1 cellular context compared by ENCODE assay signal in genomic region chr2:33706410-33706809, GRCh38.
TF ChIP-seq lines count a peak whose summit lies in the region.

No MANE protein-coding gene starts in this region.

TF ChIP-seq in GM12878, 131 proteins besides CTCF, POLR2A, EP300 and RAD21 (continued from another document):
- TF ChIP-seq, protein P1, sequence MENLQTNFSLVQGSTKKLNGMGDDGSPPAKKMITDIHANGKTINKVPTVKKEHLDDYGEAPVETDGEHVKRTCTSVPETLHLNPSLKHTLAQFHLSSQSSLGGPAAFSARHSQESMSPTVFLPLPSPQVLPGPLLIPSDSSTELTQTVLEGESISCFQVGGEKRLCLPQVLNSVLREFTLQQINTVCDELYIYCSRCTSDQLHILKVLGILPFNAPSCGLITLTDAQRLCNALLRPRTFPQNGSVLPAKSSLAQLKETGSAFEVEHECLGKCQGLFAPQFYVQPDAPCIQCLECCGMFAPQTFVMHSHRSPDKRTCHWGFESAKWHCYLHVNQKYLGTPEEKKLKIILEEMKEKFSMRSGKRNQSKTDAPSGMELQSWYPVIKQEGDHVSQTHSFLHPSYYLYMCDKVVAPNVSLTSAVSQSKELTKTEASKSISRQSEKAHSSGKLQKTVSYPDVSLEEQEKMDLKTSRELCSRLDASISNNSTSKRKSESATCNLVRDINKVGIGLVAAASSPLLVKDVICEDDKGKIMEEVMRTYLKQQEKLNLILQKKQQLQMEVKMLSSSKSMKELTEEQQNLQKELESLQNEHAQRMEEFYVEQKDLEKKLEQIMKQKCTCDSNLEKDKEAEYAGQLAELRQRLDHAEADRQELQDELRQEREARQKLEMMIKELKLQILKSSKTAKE (IDR thresholded peaks at IDR 0.05; ENCODE audit: low read depth, poor library complexity, severe bottlenecking) = peak; percentile 61
- TF ChIP-seq, protein P2, sequence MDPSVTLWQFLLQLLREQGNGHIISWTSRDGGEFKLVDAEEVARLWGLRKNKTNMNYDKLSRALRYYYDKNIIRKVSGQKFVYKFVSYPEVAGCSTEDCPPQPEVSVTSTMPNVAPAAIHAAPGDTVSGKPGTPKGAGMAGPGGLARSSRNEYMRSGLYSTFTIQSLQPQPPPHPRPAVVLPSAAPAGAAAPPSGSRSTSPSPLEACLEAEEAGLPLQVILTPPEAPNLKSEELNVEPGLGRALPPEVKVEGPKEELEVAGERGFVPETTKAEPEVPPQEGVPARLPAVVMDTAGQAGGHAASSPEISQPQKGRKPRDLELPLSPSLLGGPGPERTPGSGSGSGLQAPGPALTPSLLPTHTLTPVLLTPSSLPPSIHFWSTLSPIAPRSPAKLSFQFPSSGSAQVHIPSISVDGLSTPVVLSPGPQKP (IDR thresholded peaks at IDR 0.05; ENCODE audit: low read depth, low read length) = peak; percentile 23; the same call in 1 of the 2 replicates
- TF ChIP-seq IKZF1 (conservative IDR thresholded peaks at IDR 0.05) = peak; percentile 82
- no peak for TF ChIP-seq EED (IDR thresholded peaks at IDR 0.05; ENCODE audit: low read depth)
- peak; percentile 96 for TF ChIP-seq MTA2 (IDR thresholded peaks at IDR 0.05; ENCODE audit: low read depth)
- TF ChIP-seq, protein P3, sequence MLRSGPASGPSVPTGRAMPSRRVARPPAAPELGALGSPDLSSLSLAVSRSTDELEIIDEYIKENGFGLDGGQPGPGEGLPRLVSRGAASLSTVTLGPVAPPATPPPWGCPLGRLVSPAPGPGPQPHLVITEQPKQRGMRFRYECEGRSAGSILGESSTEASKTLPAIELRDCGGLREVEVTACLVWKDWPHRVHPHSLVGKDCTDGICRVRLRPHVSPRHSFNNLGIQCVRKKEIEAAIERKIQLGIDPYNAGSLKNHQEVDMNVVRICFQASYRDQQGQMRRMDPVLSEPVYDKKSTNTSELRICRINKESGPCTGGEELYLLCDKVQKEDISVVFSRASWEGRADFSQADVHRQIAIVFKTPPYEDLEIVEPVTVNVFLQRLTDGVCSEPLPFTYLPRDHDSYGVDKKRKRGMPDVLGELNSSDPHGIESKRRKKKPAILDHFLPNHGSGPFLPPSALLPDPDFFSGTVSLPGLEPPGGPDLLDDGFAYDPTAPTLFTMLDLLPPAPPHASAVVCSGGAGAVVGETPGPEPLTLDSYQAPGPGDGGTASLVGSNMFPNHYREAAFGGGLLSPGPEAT (IDR thresholded peaks at IDR 0.05; ENCODE audit: low read depth) = peak; percentile 75
- TF ChIP-seq ZBTB40 (IDR thresholded peaks at IDR 0.05; ENCODE audit: borderline replicate concordance) = peak; percentile 38; the same call in 1 of the 2 replicates
- TF ChIP-seq MTA3 (IDR thresholded peaks at IDR 0.05; ENCODE audit: borderline replicate concordance, low read length) = no peak
- TF ChIP-seq GABPA (IDR thresholded peaks at IDR 0.05; ENCODE audit: low read depth) = 0 out of 2 replicates have a peak, but pooled peaks have one; percentile 22
- TF ChIP-seq MEF2A (IDR thresholded peaks at IDR 0.05; ENCODE audit: insufficient read depth, low read depth, low read length) = no peak
- 0 out of 2 replicates have a peak, but pooled peaks have one; percentile 27 for TF ChIP-seq NBN (IDR thresholded peaks at IDR 0.05)
- 0 out of 2 replicates have a peak, but pooled peaks have one; percentile 36 for TF ChIP-seq CHD2 (IDR thresholded peaks at IDR 0.05; ENCODE audit: borderline replicate concordance, low read depth, low read length)
- no peak; the same call in 1 of the 2 replicates for TF ChIP-seq BMI1 (IDR thresholded peaks at IDR 0.05; ENCODE audit: borderline replicate concordance)
- TF ChIP-seq IRF5 (IDR thresholded peaks at IDR 0.05; ENCODE audit: borderline replicate concordance) = no peak
- peak in 1 of 2 experiments; percentile 9; a peak in 2 of 4 replicates for TF ChIP-seq BHLHE40 (IDR thresholded peaks at IDR 0.05; ENCODE audit: borderline replicate concordance in 1 of 2, low read depth in 2 of 2, low read length in 1 of 2)
- peak; percentile 72 to 74 for TF ChIP-seq IKZF2 (IDR thresholded peaks at IDR 0.05)
- TF ChIP-seq, protein P4, sequence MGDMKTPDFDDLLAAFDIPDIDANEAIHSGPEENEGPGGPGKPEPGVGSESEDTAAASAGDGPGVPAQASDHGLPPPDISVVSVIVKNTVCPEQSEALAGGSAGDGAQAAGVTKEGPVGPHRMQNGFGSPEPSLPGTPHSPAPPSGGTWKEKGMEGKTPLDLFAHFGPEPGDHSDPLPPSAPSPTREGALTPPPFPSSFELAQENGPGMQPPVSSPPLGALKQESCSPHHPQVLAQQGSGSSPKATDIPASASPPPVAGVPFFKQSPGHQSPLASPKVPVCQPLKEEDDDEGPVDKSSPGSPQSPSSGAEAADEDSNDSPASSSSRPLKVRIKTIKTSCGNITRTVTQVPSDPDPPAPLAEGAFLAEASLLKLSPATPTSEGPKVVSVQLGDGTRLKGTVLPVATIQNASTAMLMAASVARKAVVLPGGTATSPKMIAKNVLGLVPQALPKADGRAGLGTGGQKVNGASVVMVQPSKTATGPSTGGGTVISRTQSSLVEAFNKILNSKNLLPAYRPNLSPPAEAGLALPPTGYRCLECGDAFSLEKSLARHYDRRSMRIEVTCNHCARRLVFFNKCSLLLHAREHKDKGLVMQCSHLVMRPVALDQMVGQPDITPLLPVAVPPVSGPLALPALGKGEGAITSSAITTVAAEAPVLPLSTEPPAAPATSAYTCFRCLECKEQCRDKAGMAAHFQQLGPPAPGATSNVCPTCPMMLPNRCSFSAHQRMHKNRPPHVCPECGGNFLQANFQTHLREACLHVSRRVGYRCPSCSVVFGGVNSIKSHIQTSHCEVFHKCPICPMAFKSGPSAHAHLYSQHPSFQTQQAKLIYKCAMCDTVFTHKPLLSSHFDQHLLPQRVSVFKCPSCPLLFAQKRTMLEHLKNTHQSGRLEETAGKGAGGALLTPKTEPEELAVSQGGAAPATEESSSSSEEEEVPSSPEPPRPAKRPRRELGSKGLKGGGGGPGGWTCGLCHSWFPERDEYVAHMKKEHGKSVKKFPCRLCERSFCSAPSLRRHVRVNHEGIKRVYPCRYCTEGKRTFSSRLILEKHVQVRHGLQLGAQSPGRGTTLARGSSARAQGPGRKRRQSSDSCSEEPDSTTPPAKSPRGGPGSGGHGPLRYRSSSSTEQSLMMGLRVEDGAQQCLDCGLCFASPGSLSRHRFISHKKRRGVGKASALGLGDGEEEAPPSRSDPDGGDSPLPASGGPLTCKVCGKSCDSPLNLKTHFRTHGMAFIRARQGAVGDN (IDR thresholded peaks at IDR 0.05) = peak; percentile 66; the same call in 1 of the 2 replicates
- TF ChIP-seq ATF7 (IDR thresholded peaks at IDR 0.05; ENCODE audit: low read depth) = peak; percentile 71; the same call in 1 of the 2 replicates
